ENCODE assay signal across 19 cellular contexts in genomic region chr10:34885901-34886300, GRCh38.
DNase-seq lines count a peak whose midpoint lies in the region; ATAC-seq and TF ChIP-seq lines count a peak whose summit lies in the region.
"Had no signal": no experiment of that assay in that cellular context is flagged by ENCODE, and none has a peak within 500 bp of the region (broad histone marks: within the 10 kb centered on the region; RNA-seq: fewer than 3 reads in every experiment).

No MANE protein-coding gene starts in this region.

- peaks cover 0 to 14% (median 5%) of the 10 kb centered on the region in 5 experiments for H3K9me3 Mint-ChIP-seq in brain
- peaks cover 3% of the 10 kb centered on the region for H3K9me3 Mint-ChIP-seq in stimulated activated memory B cell treated with anti-CD40 and anti-IgM and Interleukin-4, amounts not matched to agents 10 μg/mL and 1 μg/mL and 100 μg/mL, for 72 hours
- H3K9me3 Mint-ChIP-seq: CD4-positive, CD25-positive, alpha-beta regulatory T cell; naive thymus-derived CD4-positive, alpha-beta T cell had no signal

- H3K27me3 Mint-ChIP-seq in brain, result peaks cover 7% of the 10 kb centered on the region
- no peaks in the 10 kb centered on the region for H3K27me3 Mint-ChIP-seq in stimulated activated memory B cell treated with anti-CD40 and anti-IgM and Interleukin-4, amounts not matched to agents 10 μg/mL and 1 μg/mL and 100 μg/mL, for 72 hours

- DNase-seq in ELR (ENCODE audit: low read depth) (peak; percentile 20), M059J (ENCODE audit: low read depth) (peak; percentile 41), renal cortical epithelial cell (ENCODE audit: low read depth) (peak; percentile 82), NCI-H2107 treated with DMSO at 0.1 percent for 48 hours (lab: John Stamatoyannopoulos, UW; ENCODE audit: unreplicated experiment) (no peak), NCI-H128 (lab: John Stamatoyannopoulos, UW; ENCODE audit: unreplicated experiment) (no peak)
- DNase-seq: activated gamma-delta T cell treated with Interleukin-2 at 50 U/mL for 16 hours; CD4-positive, CD25-positive, alpha-beta regulatory T cell; GF-D8; Kasumi-1; naive thymus-derived CD4-positive, alpha-beta T cell; NCI-H1092; NCI-H2029 treated with DMSO at 0.1 percent for 48 hours; NCI-H510A treated with DMSO at 0.1 percent for 48 hours; stimulated activated CD4-positive, alpha-beta T cell treated with anti-CD3 and anti-CD28 coated beads, Interleukin-4, amount 100 ng/mL, for 4 hours; stimulated activated naive CD4-positive, alpha-beta T cell treated with Interleukin-2 at 50 U/mL for 16 hours had no signal

- no peaks in the 10 kb centered on the region for H3K36me3 Mint-ChIP-seq in brain
- H3K36me3 Mint-ChIP-seq in stimulated activated memory B cell treated with anti-CD40 and anti-IgM and Interleukin-4, amounts not matched to agents 10 μg/mL and 1 μg/mL and 100 μg/mL, for 72 hours, result no peaks in the 10 kb centered on the region
- H3K36me3 Mint-ChIP-seq: CD4-positive, CD25-positive, alpha-beta regulatory T cell; naive thymus-derived CD4-positive, alpha-beta T cell had no signal

- peaks cover 12% of the 10 kb centered on the region for H3K4me1 Mint-ChIP-seq in brain
- no peaks in the 10 kb centered on the region for H3K4me1 Mint-ChIP-seq in stimulated activated memory B cell treated with anti-CD40 and anti-IgM and Interleukin-4, amounts not matched to agents 10 μg/mL and 1 μg/mL and 100 μg/mL, for 72 hours
- H3K4me1 Mint-ChIP-seq: CD4-positive, CD25-positive, alpha-beta regulatory T cell had no signal

- no peak for ATAC-seq in stimulated activated memory B cell treated with anti-CD40 and anti-IgM and Interleukin-4, amounts not matched to agents 10 μg/mL and 1 μg/mL and 100 μg/mL, for 72 hours
- ATAC-seq: left lobe of liver; naive thymus-derived CD4-positive, alpha-beta T cell; right lobe of liver had no signal

- H3K4me3 Mint-ChIP-seq in brain, result no peak overlapping the region
- no peak overlapping the region for H3K4me3 Mint-ChIP-seq in stimulated activated memory B cell treated with anti-CD40 and anti-IgM and Interleukin-4, amounts not matched to agents 10 μg/mL and 1 μg/mL and 100 μg/mL, for 72 hours
- H3K4me3 Mint-ChIP-seq: CD4-positive, CD25-positive, alpha-beta regulatory T cell; naive thymus-derived CD4-positive, alpha-beta T cell had no signal

- H3K27ac Mint-ChIP-seq in brain, result peak overlapping the region in 3 of 5 experiments; percentile 3 to 48 (median 7)
- no peak overlapping the region for H3K27ac Mint-ChIP-seq in stimulated activated memory B cell treated with anti-CD40 and anti-IgM and Interleukin-4, amounts not matched to agents 10 μg/mL and 1 μg/mL and 100 μg/mL, for 72 hours
- H3K27ac Mint-ChIP-seq: CD4-positive, CD25-positive, alpha-beta regulatory T cell; naive thymus-derived CD4-positive, alpha-beta T cell had no signal

- no peak for TF ChIP-seq CTCF in brain (conservative IDR thresholded peaks at IDR 0.05)

Comparison
In these comparisons a context has a peak if more than half of its experiments do, and no peak if none do; other contexts are left out.
1. DNase-seq: peak in ELR (single experiment), M059J (single experiment) and renal cortical epithelial cell (single experiment); none in NCI-H2107 treated with DMSO at 0.1 percent for 48 hours (single experiment) and NCI-H128 (single experiment).